ENCODE assay signal across 1 cellular context in genomic region chr15:34577658-34578282, GRCh38.
TF ChIP-seq lines count a peak whose summit lies in the region.
"Not testable (repeated sequence)": the region's sequence is repeated elsewhere in the genome, so short reads cannot be mapped to it uniquely, and the experiment has no call there.

No MANE protein-coding gene starts in this region.

TF ChIP-seq in K562, 482 proteins besides CTCF, POLR2A, EP300 and RAD21:
- TF ChIP-seq JUND (IDR thresholded peaks at IDR 0.05; ENCODE audit: borderline replicate concordance, low read depth, low read length) (peak; percentile 21; the same call in 1 of the 2 replicates), FOSL1 (tag; conservative IDR thresholded peaks at IDR 0.05) (peak; percentile 82), USF2 (CRISPR knock-in tag; IDR thresholded peaks at IDR 0.05) (0 out of 2 replicates have a peak, but pooled peaks have one; percentile 5), TFE3 (CRISPR knock-in tag; IDR thresholded peaks at IDR 0.05) (peak; percentile 91), MEIS2 (IDR thresholded peaks at IDR 0.05; ENCODE audit: partially characterized antibody) (peak; percentile 38), RAD51 (IDR thresholded peaks at IDR 0.05; ENCODE audit: borderline replicate concordance, low read depth) (peak; percentile 41; the same call in 1 of the 2 replicates), CEBPB (tag; IDR thresholded peaks at IDR 0.05) (0 out of 2 replicates have a peak, but pooled peaks have one; percentile 34), PKNOX1 (IDR thresholded peaks at IDR 0.05) (peak; percentile 30; the same call in 1 of the 2 replicates), FOXK2 (conservative IDR thresholded peaks at IDR 0.05 in 1 of 2, IDR thresholded peaks at IDR 0.05 in 1 of 2; ENCODE audit: low read depth in 2 of 2) (peak in 1 of 2 experiments; percentile 52; a peak in 1 of 4 replicates), TOE1 (IDR thresholded peaks at IDR 0.05; ENCODE audit: borderline replicate concordance) (peak; percentile 71; the same call in 1 of the 2 replicates), CEBPG (tag; conservative IDR thresholded peaks at IDR 0.05 in 1 of 2, IDR thresholded peaks at IDR 0.05 in 1 of 2) (0 out of 4 replicates have a peak, but pooled peaks of 1 of the 2 experiments have one; percentile 38)
- not testable (repeated sequence) for TF ChIP-seq JUND (tag; IDR thresholded peaks at IDR 0.05; ENCODE audit: borderline replicate concordance, low read depth, low read length); TOE1 (CRISPR knock-in tag; IDR thresholded peaks at IDR 0.05; ENCODE audit: borderline replicate concordance, low read depth); CEBPG (CRISPR knock-in tag; IDR thresholded peaks at IDR 0.05)
